ENCODE assay signal across 24 cellular contexts in the genomic region with DNA sequence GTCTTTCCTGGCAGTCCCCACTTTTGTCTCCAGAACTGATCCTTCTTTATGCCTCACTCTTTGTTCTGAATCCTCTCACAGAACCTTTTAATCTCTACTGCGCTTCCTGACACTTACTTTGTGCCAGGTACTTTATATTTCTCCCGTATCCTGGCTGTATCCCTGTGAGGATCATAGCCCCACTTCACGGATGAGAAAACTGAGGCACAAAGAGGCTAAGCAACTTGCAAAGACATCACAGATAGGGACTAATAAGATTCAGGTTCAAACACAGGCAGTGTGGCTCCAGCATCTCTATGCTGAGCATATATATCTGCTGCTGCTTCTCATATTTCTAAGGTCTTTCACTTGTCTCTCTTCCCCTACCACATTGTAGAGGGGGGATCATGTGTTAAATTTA.
"Had no signal": no experiment of that assay in that cellular context is flagged by ENCODE, and none has a peak within 500 bp of the region (broad histone marks: within the 10 kb centered on the region; RNA-seq: fewer than 3 reads in every experiment).

No MANE protein-coding gene starts in this region.

- H3K4me3 Mint-ChIP-seq: dendritic cell treated with granulocyte-macrophage colony-stimulating factor and Interleukin-4, amounts not matched to agents 40 ng/mL and 50 ng/mL, for 4 days; effector memory CD8-positive, alpha-beta T cell; endodermal cell; mesothelial cell of epicardium; naive B cell had no signal

- H3K9me3 ChIP-seq: colonic mucosa, esophagus squamous epithelium, gastrocnemius medialis, lower lobe of right lung, mucosa of descending colon had no signal

- H3K4me1 ChIP-seq: colonic mucosa, esophagus squamous epithelium, gastrocnemius medialis, heart right ventricle, left lung, lower lobe of right lung had no signal

- H3K36me3 ChIP-seq: colonic mucosa, esophagus squamous epithelium, gastrocnemius medialis, left lung, lower lobe of right lung had no signal

- H3K4me1 Mint-ChIP-seq: naive B cell had no signal

- H3K27ac ChIP-seq: colonic mucosa, epithelial cell of prostate, esophagus squamous epithelium, gastrocnemius medialis, heart right ventricle, left lung, lower lobe of right lung had no signal

- H3K27ac Mint-ChIP-seq: dendritic cell treated with granulocyte-macrophage colony-stimulating factor and Interleukin-4, amounts not matched to agents 40 ng/mL and 50 ng/mL, for 4 days; effector memory CD8-positive, alpha-beta T cell; endodermal cell; mesothelial cell of epicardium; naive B cell had no signal

- H3K27me3 Mint-ChIP-seq: dendritic cell treated with granulocyte-macrophage colony-stimulating factor and Interleukin-4, amounts not matched to agents 40 ng/mL and 50 ng/mL, for 4 days; effector memory CD8-positive, alpha-beta T cell had no signal

- H3K4me3 ChIP-seq: colonic mucosa, esophagus squamous epithelium, gastrocnemius medialis, heart right ventricle, left lung, lower lobe of right lung, mucosa of descending colon had no signal

- DNase-seq: colonic mucosa; cortex of kidney; effector CD8-positive, alpha-beta T cell; effector memory CD8-positive, alpha-beta T cell; endodermal cell; erythroblast; esophagus squamous epithelium; foreskin fibroblast; foreskin melanocyte; gastrocnemius medialis; glutamatergic neuron; head of caudate nucleus; heart right ventricle; hippocampal formation; left cardiac atrium; left lung; left ventricle myocardium superior; lower lobe of right lung; mesenchymal stem cell; mucosa of descending colon; naive B cell had no signal

- H3K27me3 ChIP-seq: colonic mucosa, gastrocnemius medialis, heart right ventricle, left lung had no signal

- H3K9me3 Mint-ChIP-seq: dendritic cell treated with granulocyte-macrophage colony-stimulating factor and Interleukin-4, amounts not matched to agents 40 ng/mL and 50 ng/mL, for 4 days; effector memory CD8-positive, alpha-beta T cell had no signal
